In the genomic region with DNA sequence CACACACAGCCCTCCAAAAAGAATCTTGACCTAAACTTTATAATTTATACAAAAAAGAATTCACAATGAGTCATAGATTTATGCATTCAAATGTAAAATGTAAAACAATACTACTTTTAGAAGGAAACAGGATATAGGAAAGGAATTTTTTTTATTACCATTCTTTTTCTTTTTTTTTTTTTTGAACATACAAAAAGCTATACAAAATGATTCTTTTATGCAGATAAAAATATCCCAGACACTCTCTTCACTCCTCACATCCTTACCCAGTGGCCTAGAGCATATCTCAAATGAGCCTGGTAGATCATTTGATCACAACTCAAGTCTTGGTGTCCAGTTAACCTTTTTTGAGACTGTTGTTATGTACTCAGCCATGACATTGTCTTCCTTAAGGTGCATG, we compare ENCODE assay signal across 30 cellular contexts.
"Had no signal": no experiment of that assay in that cellular context is flagged by ENCODE, and none has a peak within 500 bp of the region (broad histone marks: within the 10 kb centered on the region; RNA-seq: fewer than 3 reads in every experiment).

No MANE protein-coding gene starts in this region.

- H3K27ac ChIP-seq: ascending aorta, breast epithelium, cardiac muscle cell, colonic mucosa, epithelial cell of prostate, esophagus squamous epithelium, gastrocnemius medialis, heart left ventricle, VCaP had no signal

- H3K4me3 ChIP-seq: ascending aorta, breast epithelium, cardiac muscle cell, colonic mucosa, esophagus squamous epithelium, gastrocnemius medialis, heart left ventricle had no signal

- H3K27me3 ChIP-seq: ascending aorta, breast epithelium, cardiac muscle cell, colonic mucosa, esophagus squamous epithelium, gastrocnemius medialis, heart left ventricle had no signal

- H3K36me3 Mint-ChIP-seq: activated naive CD8-positive, alpha-beta T cell treated with anti-CD3 and anti-CD28 coated beads, Interleukin-2, amount 10 ng/mL, durations not matched to agents 7 days and 5 days; brain; WTC11 had no signal

- ATAC-seq: activated naive CD4-positive, alpha-beta T cell treated with anti-CD3 and anti-CD28 coated beads, Interleukin-2, amount 50 U/mL, for 72 hours; activated T-cell treated with anti-CD3 and anti-CD28 coated beads, Interleukin-2, amount 50 U/mL, for 72 hours; gastrocnemius medialis; heart left ventricle; WTC11 had no signal

- H3K9me3 Mint-ChIP-seq: activated CD4-positive, alpha-beta memory T cell treated with anti-CD3 and anti-CD28 coated beads, Interleukin-2, amount 10 ng/mL, durations not matched to agents 7 days and 5 days had no signal

- H3K27me3 Mint-ChIP-seq: activated naive CD4-positive, alpha-beta T cell treated with anti-CD3 and anti-CD28 coated beads, Interleukin-2, amount 10 ng/mL, durations not matched to agents 7 days and 5 days; activated naive CD8-positive, alpha-beta T cell treated with anti-CD3 and anti-CD28 coated beads, Interleukin-2, amount 10 ng/mL, durations not matched to agents 7 days and 5 days; activated T-cell treated with anti-CD3 and anti-CD28 coated beads, Interleukin-2, amount 50 U/mL, for 24 hours had no signal

- DNase-seq: activated CD4-positive, alpha-beta memory T cell treated with anti-CD3 and anti-CD28 coated beads, Interleukin-2, amount 10 ng/mL, durations not matched to agents 7 days and 5 days; activated CD4-positive, alpha-beta T cell treated with anti-CD3 and anti-CD28 coated beads for 1 hour; activated CD4-positive, alpha-beta T cell treated with anti-CD3 and anti-CD28 coated beads for 4 hours; activated CD4-positive, alpha-beta T cell treated with anti-CD3 and anti-CD28 coated beads, Interleukin-2, amount 10 ng/mL, durations not matched to agents 7 days and 5 days; activated CD4-positive, alpha-beta T cell treated with anti-CD3 and anti-CD28 coated beads, Interleukin-2, amount 50 U/mL, for 4 hours; activated CD8-positive, alpha-beta memory T cell treated with anti-CD3 and anti-CD28 coated beads, Interleukin-2, amount 50 U/mL, for 48 hours; activated gamma-delta T cell; activated naive CD4-positive, alpha-beta T cell; activated naive CD4-positive, alpha-beta T cell treated with anti-CD3 and anti-CD28 coated beads, Interleukin-2, amount 10 ng/mL, durations not matched to agents 7 days and 5 days; activated naive CD8-positive, alpha-beta T cell treated with anti-CD3 and anti-CD28 coated beads, Interleukin-2, amount 10 ng/mL, durations not matched to agents 7 days and 5 days; activated T-cell treated with anti-CD3 and anti-CD28 coated beads for 4 hours; activated T-cell treated with anti-CD3 and anti-CD28 coated beads, Interleukin-2, amount 50 U/mL, for 24 hours; activated T-cell treated with anti-CD3 and anti-CD28 coated beads, Interleukin-2, amount 50 U/mL, for 72 hours; central memory CD4-positive, alpha-beta T cell; cerebellar nuclear complex; colonic mucosa; effector CD8-positive, alpha-beta T cell; esophagus squamous epithelium; gastrocnemius medialis; glutamatergic neuron; heart left ventricle; T-helper 2 cell had no signal

- H3K27ac Mint-ChIP-seq: activated CD4-positive, alpha-beta memory T cell treated with anti-CD3 and anti-CD28 coated beads, Interleukin-2, amount 10 ng/mL, durations not matched to agents 7 days and 5 days; activated CD4-positive, alpha-beta T cell treated with anti-CD3 and anti-CD28 coated beads, Interleukin-2, amount 10 ng/mL, durations not matched to agents 7 days and 5 days; activated naive CD4-positive, alpha-beta T cell treated with anti-CD3 and anti-CD28 coated beads, Interleukin-2, amount 10 ng/mL, durations not matched to agents 7 days and 5 days; activated naive CD4-positive, alpha-beta T cell treated with anti-CD3 and anti-CD28 coated beads, Interleukin-2, amount 50 U/mL, for 72 hours; activated naive CD8-positive, alpha-beta T cell treated with anti-CD3 and anti-CD28 coated beads, Interleukin-2, amount 10 ng/mL, durations not matched to agents 7 days and 5 days; activated T-cell treated with anti-CD3 and anti-CD28 coated beads, Interleukin-2, amount 50 U/mL, for 24 hours; activated T-cell treated with anti-CD3 and anti-CD28 coated beads, Interleukin-2, amount 50 U/mL, for 72 hours; WTC11 had no signal

- H3K4me3 Mint-ChIP-seq: activated CD4-positive, alpha-beta memory T cell treated with anti-CD3 and anti-CD28 coated beads, Interleukin-2, amount 10 ng/mL, durations not matched to agents 7 days and 5 days; activated CD4-positive, alpha-beta T cell treated with anti-CD3 and anti-CD28 coated beads, Interleukin-2, amount 10 ng/mL, durations not matched to agents 7 days and 5 days; activated naive CD4-positive, alpha-beta T cell treated with anti-CD3 and anti-CD28 coated beads, Interleukin-2, amount 10 ng/mL, durations not matched to agents 7 days and 5 days; activated naive CD8-positive, alpha-beta T cell treated with anti-CD3 and anti-CD28 coated beads, Interleukin-2, amount 10 ng/mL, durations not matched to agents 7 days and 5 days; activated T-cell treated with anti-CD3 and anti-CD28 coated beads, Interleukin-2, amount 50 U/mL, for 24 hours; activated T-cell treated with anti-CD3 and anti-CD28 coated beads, Interleukin-2, amount 50 U/mL, for 72 hours; brain; WTC11 had no signal

- H3K9me3 ChIP-seq: colonic mucosa, esophagus squamous epithelium, gastrocnemius medialis had no signal

- H3K4me1 Mint-ChIP-seq: activated naive CD8-positive, alpha-beta T cell treated with anti-CD3 and anti-CD28 coated beads, Interleukin-2, amount 10 ng/mL, durations not matched to agents 7 days and 5 days; brain; WTC11 had no signal

- H3K4me1 ChIP-seq: ascending aorta, breast epithelium, colonic mucosa, gastrocnemius medialis, heart left ventricle had no signal

- H3K36me3 ChIP-seq: ascending aorta, breast epithelium, cardiac muscle cell, colonic mucosa, esophagus squamous epithelium, gastrocnemius medialis, heart left ventricle had no signal
